Comparison of ENCODE assay signal across 21 cellular contexts in the genomic region with DNA sequence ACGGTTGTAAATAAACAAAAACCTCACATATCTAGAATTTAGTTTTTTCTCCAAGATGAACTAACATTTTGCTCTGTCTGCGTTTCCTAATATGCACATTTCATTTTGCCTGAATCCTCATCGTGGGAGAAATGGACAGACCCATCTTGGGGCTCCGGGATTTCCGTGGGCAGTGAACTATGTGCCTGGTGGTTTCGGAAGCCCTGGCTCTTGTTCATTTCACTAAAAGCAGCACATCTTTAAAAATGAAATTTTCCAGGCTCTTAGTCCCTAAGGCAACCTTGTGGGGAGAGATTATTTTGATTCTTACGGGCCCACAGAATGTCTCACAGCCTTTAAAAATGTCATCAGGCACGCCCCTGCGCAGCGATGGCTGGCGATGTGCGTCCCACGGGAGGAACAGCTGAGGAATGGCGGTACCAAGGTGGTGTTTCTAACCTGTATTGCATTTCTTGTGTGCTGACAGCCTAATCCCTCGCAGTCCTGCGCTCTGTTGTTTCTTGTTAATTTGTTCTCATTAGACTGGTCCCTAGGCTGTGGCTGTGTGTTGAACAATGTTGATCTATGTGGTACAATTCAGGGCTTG.
DNase-seq lines count a peak whose midpoint lies in the region; ATAC-seq and TF ChIP-seq lines count a peak whose summit lies in the region.
"Had no signal": no experiment of that assay in that cellular context is flagged by ENCODE, and none has a peak within 500 bp of the region (broad histone marks: within the 10 kb centered on the region; RNA-seq: fewer than 3 reads in every experiment).

No MANE protein-coding gene starts in this region.

- peaks cover 26% of the 10 kb centered on the region for H3K4me1 Mint-ChIP-seq in chondrocyte (ENCODE audit: low read depth)
- H3K4me1 Mint-ChIP-seq in activated naive CD4-positive, alpha-beta T cell treated with anti-CD3 and anti-CD28 coated beads, Interleukin-2, amount 10 ng/mL, durations not matched to agents 7 days and 5 days, result no peaks in the 10 kb centered on the region
- no peaks in the 10 kb centered on the region for H3K4me1 Mint-ChIP-seq in activated CD4-positive, alpha-beta memory T cell treated with anti-CD3 and anti-CD28 coated beads for 36 hours (ENCODE audit: low read depth)
- H3K4me1 Mint-ChIP-seq: GM23338 had no signal

- H3K36me3 Mint-ChIP-seq in chondrocyte (ENCODE audit: low read depth), result peaks cover 17% of the 10 kb centered on the region
- no peaks in the 10 kb centered on the region for H3K36me3 Mint-ChIP-seq in activated naive CD4-positive, alpha-beta T cell treated with anti-CD3 and anti-CD28 coated beads, Interleukin-2, amount 10 ng/mL, durations not matched to agents 7 days and 5 days
- H3K36me3 Mint-ChIP-seq in activated CD4-positive, alpha-beta memory T cell treated with anti-CD3 and anti-CD28 coated beads for 36 hours, result peaks cover 54% of the 10 kb centered on the region

- H3K27ac Mint-ChIP-seq in chondrocyte (ENCODE audit: unreplicated experiment), result peak overlapping the region; percentile 80
- H3K27ac Mint-ChIP-seq in activated naive CD4-positive, alpha-beta T cell treated with anti-CD3 and anti-CD28 coated beads, Interleukin-2, amount 10 ng/mL, durations not matched to agents 7 days and 5 days, result no peak overlapping the region
- H3K27ac Mint-ChIP-seq in activated CD4-positive, alpha-beta memory T cell treated with anti-CD3 and anti-CD28 coated beads for 36 hours, result no peak overlapping the region
- H3K27ac Mint-ChIP-seq: CD8-positive, alpha-beta T cell; GM23338 had no signal

- no peak for TF ChIP-seq CTCF in chondrocyte (IDR thresholded peaks at IDR 0.05)

- intact Hi-C loops in sciatic nerve (cut with DNase I), result no loop called here
- intact Hi-C loops in activated CD4-positive, alpha-beta memory T cell treated with anti-CD3 and anti-CD28 coated beads for 36 hours (cut with micrococcal nuclease), result no loop called here

- no peak overlapping the region for H3K4me3 Mint-ChIP-seq in chondrocyte (ENCODE audit: unreplicated experiment)
- no peak overlapping the region for H3K4me3 Mint-ChIP-seq in activated naive CD4-positive, alpha-beta T cell treated with anti-CD3 and anti-CD28 coated beads, Interleukin-2, amount 10 ng/mL, durations not matched to agents 7 days and 5 days
- H3K4me3 Mint-ChIP-seq in activated CD4-positive, alpha-beta memory T cell treated with anti-CD3 and anti-CD28 coated beads for 36 hours, result no peak overlapping the region
- H3K4me3 Mint-ChIP-seq: CD8-positive, alpha-beta T cell; GM23338; IgD-negative memory B cell had no signal

- ATAC-seq in sciatic nerve (peak; percentile 64), HG03175 (IDR thresholded peaks at IDR 0.05; ENCODE audit: unreplicated experiment) (no peak)
- ATAC-seq: CD8-positive, alpha-beta T cell; Panc1 had no signal

- POLR2A ChIA-PET in activated CD4-positive, alpha-beta memory T cell treated with anti-CD3 and anti-CD28 coated beads for 36 hours (lab: Charles Lee), result no interaction called here

- DNase-seq in chondrocyte (ENCODE audit: low spot score), result no peak
- peak; percentile 11 for DNase-seq in myocyte (ENCODE audit: low read depth)
- DNase-seq in sciatic nerve (ENCODE audit: low spot score), result no peak
- DNase-seq in OCI-M1 (lab: John Stamatoyannopoulos, UW), result no peak
- no peak for DNase-seq in activated naive CD4-positive, alpha-beta T cell treated with anti-CD3 and anti-CD28 coated beads, Interleukin-2, amount 10 ng/mL, durations not matched to agents 7 days and 5 days
- DNase-seq in activated CD4-positive, alpha-beta memory T cell treated with anti-CD3 and anti-CD28 coated beads for 36 hours, result no peak
- DNase-seq: C1 segment of cervical spinal cord; CD8-positive, alpha-beta T cell; DND-41; NCI-H1105; NCI-H146; NCI-H2029; NCI-H226; NCI-H524; NCI-H774; NK-92 treated with Interleukin-12 subunit alpha and Interleukin-12 subunit beta, amount 100 ng/mL, for 24 hours; SIG-M5 had no signal

- CTCF ChIA-PET in activated naive CD4-positive, alpha-beta T cell treated with anti-CD3 and anti-CD28 coated beads, Interleukin-2, amount 10 ng/mL, durations not matched to agents 7 days and 5 days (lab: Charles Lee), result no interaction called here
- CTCF ChIA-PET in activated CD4-positive, alpha-beta memory T cell treated with anti-CD3 and anti-CD28 coated beads for 36 hours (lab: Charles Lee), result interaction anchor here (1.7 kb wide), 1 partner anchor 30 kb away, joined by 6 read pairs; no protein-coding TSS in a partner anchor

- no peaks in the 10 kb centered on the region for H3K9me3 Mint-ChIP-seq in chondrocyte (ENCODE audit: low read depth)
- no peaks in the 10 kb centered on the region for H3K9me3 Mint-ChIP-seq in activated naive CD4-positive, alpha-beta T cell treated with anti-CD3 and anti-CD28 coated beads, Interleukin-2, amount 10 ng/mL, durations not matched to agents 7 days and 5 days
- peaks cover 13% of the 10 kb centered on the region for H3K9me3 Mint-ChIP-seq in activated CD4-positive, alpha-beta memory T cell treated with anti-CD3 and anti-CD28 coated beads for 36 hours
- H3K9me3 Mint-ChIP-seq: GM23338 had no signal

- H3K27me3 Mint-ChIP-seq in chondrocyte (ENCODE audit: low read depth), result no peaks in the 10 kb centered on the region
- H3K27me3 Mint-ChIP-seq in activated naive CD4-positive, alpha-beta T cell treated with anti-CD3 and anti-CD28 coated beads, Interleukin-2, amount 10 ng/mL, durations not matched to agents 7 days and 5 days, result no peaks in the 10 kb centered on the region
- H3K27me3 Mint-ChIP-seq in activated CD4-positive, alpha-beta memory T cell treated with anti-CD3 and anti-CD28 coated beads for 36 hours, result no peaks in the 10 kb centered on the region
- H3K27me3 Mint-ChIP-seq: IgD-negative memory B cell had no signal
